ENCODE assay signal across 14 cellular contexts in the genomic region with DNA sequence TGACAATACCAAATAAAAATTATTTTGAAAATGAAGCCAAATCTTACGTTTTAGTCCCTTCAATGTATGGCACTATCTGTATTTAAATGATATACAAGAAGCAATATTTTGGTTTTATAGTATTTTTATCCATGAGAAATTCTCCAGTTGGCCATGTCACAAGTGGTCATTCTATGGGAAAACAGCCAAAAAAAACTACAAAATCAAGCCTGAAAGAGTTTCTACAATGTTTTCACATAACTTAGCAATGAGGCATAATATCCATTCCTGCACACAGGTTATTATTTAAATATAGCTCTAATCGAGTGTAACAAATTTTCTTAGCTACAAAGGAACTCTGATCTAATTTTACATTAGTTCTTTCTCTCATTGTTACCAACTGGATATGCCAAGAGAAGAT. TPM values are rescaled to one million over a fixed set of nuclear protein-coding genes. Genes with fewer than 3 reads are reported as not detected.
DNase-seq lines count a peak whose midpoint lies in the region; ATAC-seq and TF ChIP-seq lines count a peak whose summit lies in the region.
"Had no signal": no experiment of that assay in that cellular context is flagged by ENCODE, and none has a peak within 500 bp of the region (broad histone marks: within the 10 kb centered on the region; RNA-seq: fewer than 3 reads in every experiment).

No MANE protein-coding gene starts in this region.

- DNase-seq in GM23248 (peak; percentile 61), adipocyte (ENCODE audit: low read depth) (peak; percentile 73), fibroblast of pulmonary artery (ENCODE audit: low read depth) (peak; percentile 79), skeletal muscle cell (ENCODE audit: low read depth) (peak; percentile 30), UCSD-AML1 (lab: John Stamatoyannopoulos, UW; ENCODE audit: unreplicated experiment) (no peak), NCI-H1092 (lab: John Stamatoyannopoulos, UW) (no peak), NCI-H2107 treated with DMSO at 0.1 percent for 48 hours (lab: John Stamatoyannopoulos, UW; ENCODE audit: unreplicated experiment) (no peak)
- DNase-seq: CD4-positive, alpha-beta T cell; left colon; NCI-H1105; NCI-H446 treated with DMSO at 0.1 percent for 48 hours had no signal

- H3K9ac ChIP-seq in GM23248: no peak overlapping the region
- H3K9ac ChIP-seq in adipocyte (ENCODE audit: low read length): peak overlapping the region; percentile 41

- no peak for TF ChIP-seq CTCF in fibroblast of pulmonary artery (IDR thresholded peaks at IDR 0.05; ENCODE audit: low read length, missing control alignments)

- no peak overlapping the region; the same call in 1 of the 2 replicates for H3K27ac ChIP-seq in GM23248
- H3K27ac ChIP-seq: prostate gland, VCaP had no signal

- H3K9me3 ChIP-seq in GM23248 (ENCODE audit: low read depth): no peaks in the 10 kb centered on the region
- no peaks in the 10 kb centered on the region for H3K9me3 ChIP-seq in adipocyte (ENCODE audit: control insufficient read depth, low read length)
- H3K9me3 ChIP-seq: prostate gland had no signal

- in situ Hi-C loops in GM23248 (cut with MboI): loop anchor here (10.0 kb wide), 1 partner anchor 497 kb away; a partner anchor contains a TSS

- no peak overlapping the region for H2AFZ ChIP-seq in GM23248

- H3K4me1 ChIP-seq in GM23248 (ENCODE audit: insufficient read depth) (peaks cover 45% of the 10 kb centered on the region), adipocyte (ENCODE audit: control insufficient read depth, insufficient read depth, low read length) (peaks cover 59% of the 10 kb centered on the region)

- whole genome bisulfite sequencing in GM23248 (ENCODE audit: low coverage in 1 of 2, low lambda C conversion rate in 2 of 2, missing lambda C conversion rate in 2 of 2), 2 experiments: 64 to 65% methylated on average over 2 of the region's 2 CpGs

- peak overlapping the region; percentile 27 for H3K4me2 ChIP-seq in GM23248 (ENCODE audit: unreplicated experiment)

- H3K36me3 ChIP-seq in GM23248 (ENCODE audit: low read depth): no peaks in the 10 kb centered on the region
- H3K36me3 ChIP-seq in adipocyte (ENCODE audit: control insufficient read depth, insufficient read depth, low read length, severe bottlenecking): peaks cover 9% of the 10 kb centered on the region
- H3K36me3 ChIP-seq: prostate gland had no signal

- H3K79me2 ChIP-seq in GM23248 (ENCODE audit: insufficient read depth): peaks cover 80% of the 10 kb centered on the region

- ATAC-seq in GM21381 (IDR thresholded peaks at IDR 0.05; ENCODE audit: unreplicated experiment): no peak
- ATAC-seq: left colon had no signal

- H4K20me1 ChIP-seq in GM23248 (ENCODE audit: insufficient read depth): 0 out of 2 replicates have a peak, but pooled peaks cover 3% of the 10 kb centered on the region

- no peak overlapping the region for H3K4me3 ChIP-seq in GM23248
- peak overlapping the region; percentile 92 for H3K4me3 ChIP-seq in adipocyte (ENCODE audit: low read length)
- H3K4me3 ChIP-seq in fibroblast of pulmonary artery (replicated peaks; ENCODE audit: low read depth, low read length): no peak overlapping the region
- H3K4me3 ChIP-seq in skeletal muscle cell (ENCODE audit: low read depth, low read length): no peak overlapping the region
- H3K4me3 ChIP-seq: prostate gland had no signal

- peaks cover 11% of the 10 kb centered on the region; the same call in 1 of the 2 replicates for H3F3A ChIP-seq in GM23248 (ENCODE audit: insufficient read depth)

- H3K9me2 ChIP-seq in GM23248 (ENCODE audit: insufficient read depth): no peaks in the 10 kb centered on the region

- no peaks in the 10 kb centered on the region for H3K27me3 ChIP-seq in GM23248 (replicated peaks; ENCODE audit: insufficient read depth)
- H3K27me3 ChIP-seq in adipocyte (replicated peaks; ENCODE audit: control insufficient read depth, insufficient read depth, low read length): no peaks in the 10 kb centered on the region

RNA-seq across cellular contexts. Expression of a gene that starts 5.4 kb away (rescaled TPM):
- 13.0 and 16.4 TPM in 2 replicates for total RNA-seq in GM23248 (2014; rRNA removed; shearing (Covaris generic))
- 7.5 and 9.0 TPM in 2 replicates for polyA plus RNA-seq in GM23248 (2016; fragmentation: Nextera tagmentation; extraction: Ambion mirVana)

Comparison
In these comparisons a context has a peak if more than half of its experiments do, and no peak if none do; other contexts are left out.
1. DNase-seq: peak in GM23248 (single experiment), adipocyte (single experiment), fibroblast of pulmonary artery (single experiment) and skeletal muscle cell (single experiment); none in UCSD-AML1 (single experiment), NCI-H1092 (single experiment) and NCI-H2107 treated with DMSO at 0.1 percent for 48 hours (single experiment).